30 cellular contexts compared by ENCODE assay signal in the genomic region with DNA sequence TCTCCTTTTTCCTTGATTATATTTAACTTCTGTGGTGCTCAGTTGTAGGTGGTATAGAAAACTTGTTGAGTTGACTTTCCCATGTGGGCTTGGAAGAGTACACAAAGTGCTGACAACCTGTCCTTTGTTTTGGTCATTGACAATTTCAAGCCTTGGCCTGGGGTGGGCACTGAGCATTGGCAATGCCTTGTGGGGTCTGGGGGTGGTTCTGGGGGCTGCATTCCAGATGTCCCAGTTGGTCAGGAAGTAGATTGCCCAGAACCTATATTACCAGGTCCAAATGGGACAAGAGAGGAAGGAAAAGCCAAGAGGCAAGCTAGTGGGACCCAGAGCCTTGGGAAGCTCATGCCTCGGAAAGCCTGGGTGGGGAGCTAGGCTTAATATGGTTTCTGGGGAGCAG.
"Had no signal": no experiment of that assay in that cellular context is flagged by ENCODE, and none has a peak within 500 bp of the region (broad histone marks: within the 10 kb centered on the region; RNA-seq: fewer than 3 reads in every experiment).

No MANE protein-coding gene starts in this region.

- H3K27ac ChIP-seq: neutrophil, ovary, parathyroid adenoma, psoas muscle, right lobe of liver, sigmoid colon, stomach, thoracic aorta, thyroid gland, tibial nerve, upper lobe of left lung, vagina had no signal

- H3K9me3 Mint-ChIP-seq: stimulated activated naive CD8-positive, alpha-beta T cell treated with anti-CD3 and anti-CD28 coated beads, Interleukin-15, Interleukin-2, amounts not matched to agents 100 ng/mL and 50 ng/mL, for 24 hours had no signal

- H2AFZ ChIP-seq: parathyroid adenoma had no signal

- H3K4me3 Mint-ChIP-seq: naive thymus-derived CD8-positive, alpha-beta T cell; natural killer cell treated with Interleukin-12 subunit alpha and Interleukin-12 subunit beta and Interleukin-15 and Interleukin-18, amount 100 ng/mL, for 72 hours; nephron progenitor cell; neural crest cell; stimulated activated effector memory CD8-positive, alpha-beta T cell treated with anti-CD3 and anti-CD28 coated beads, Interleukin-12 subunit alpha, Interleukin-12 subunit beta, amount 100 ng/mL, for 72 hours; stimulated activated naive B cell treated with anti-CD40 and anti-IgM and Interleukin-4, amounts not matched to agents 10 μg/mL and 1 μg/mL and 100 μg/mL, for 72 hours; stimulated activated naive CD8-positive, alpha-beta T cell treated with anti-CD3 and anti-CD28 coated beads, Interleukin-15, Interleukin-2, amounts not matched to agents 100 ng/mL and 50 ng/mL, for 24 hours had no signal

- H3K36me3 ChIP-seq: neutrophil, ovary, right lobe of liver, sigmoid colon, stomach, thoracic aorta, thyroid gland, tibial nerve, upper lobe of left lung, vagina had no signal

- H3K9ac ChIP-seq: parathyroid adenoma had no signal

- H3K4me1 Mint-ChIP-seq: naive thymus-derived CD8-positive, alpha-beta T cell; neural crest cell; stimulated activated effector memory CD8-positive, alpha-beta T cell treated with anti-CD3 and anti-CD28 coated beads, Interleukin-12 subunit alpha, Interleukin-12 subunit beta, amount 100 ng/mL, for 72 hours; stimulated activated naive B cell treated with anti-CD40 and anti-IgM and Interleukin-4, amounts not matched to agents 10 μg/mL and 1 μg/mL and 100 μg/mL, for 72 hours had no signal

- H3K27ac Mint-ChIP-seq: naive thymus-derived CD8-positive, alpha-beta T cell; natural killer cell treated with Interleukin-12 subunit alpha and Interleukin-12 subunit beta and Interleukin-15 and Interleukin-18, amount 100 ng/mL, for 72 hours; nephron progenitor cell; progenitor cell of endocrine pancreas; stimulated activated effector memory CD8-positive, alpha-beta T cell treated with anti-CD3 and anti-CD28 coated beads, Interleukin-12 subunit alpha, Interleukin-12 subunit beta, amount 100 ng/mL, for 72 hours; stimulated activated naive B cell treated with anti-CD40 and anti-IgM and Interleukin-4, amounts not matched to agents 10 μg/mL and 1 μg/mL and 100 μg/mL, for 72 hours; stimulated activated naive CD8-positive, alpha-beta T cell treated with anti-CD3 and anti-CD28 coated beads, Interleukin-15, Interleukin-2, amounts not matched to agents 100 ng/mL and 50 ng/mL, for 24 hours had no signal

- H3K4me1 ChIP-seq: parathyroid adenoma, right lobe of liver, stomach, thyroid gland, tibial nerve, upper lobe of left lung, vagina had no signal

- H3K9me3 ChIP-seq: neutrophil, ovary, psoas muscle, right lobe of liver, sigmoid colon, thoracic aorta, thyroid gland, tibial nerve, upper lobe of left lung, vagina had no signal

- H3K4me3 ChIP-seq: ovary, psoas muscle, right lobe of liver, sigmoid colon, stomach, thoracic aorta, thyroid gland, tibial nerve, upper lobe of left lung, vagina had no signal

- H3K36me3 Mint-ChIP-seq: naive thymus-derived CD8-positive, alpha-beta T cell; natural killer cell treated with Interleukin-12 subunit alpha and Interleukin-12 subunit beta and Interleukin-15 and Interleukin-18, amount 100 ng/mL, for 72 hours; stimulated activated effector memory CD8-positive, alpha-beta T cell treated with anti-CD3 and anti-CD28 coated beads, Interleukin-12 subunit alpha, Interleukin-12 subunit beta, amount 100 ng/mL, for 72 hours; stimulated activated naive B cell treated with anti-CD40 and anti-IgM and Interleukin-4, amounts not matched to agents 10 μg/mL and 1 μg/mL and 100 μg/mL, for 72 hours had no signal

- H3K79me2 ChIP-seq: parathyroid adenoma had no signal

- H3K27me3 ChIP-seq: ovary, right lobe of liver, sigmoid colon, thyroid gland, upper lobe of left lung, vagina had no signal

- DNase-seq: naive thymus-derived CD8-positive, alpha-beta T cell; nephron progenitor cell; nucleus accumbens; ovary; posterior cingulate gyrus; psoas muscle; right cardiac atrium; right lobe of liver; sigmoid colon; small intestine; stimulated activated CD4-positive, alpha-beta T cell treated with anti-CD3 and anti-CD28 coated beads, Interleukin-15, amount 100 ng/mL, for 24 hours; stimulated activated CD4-positive, alpha-beta T cell treated with anti-CD3 and anti-CD28 coated beads, Interleukin-2, amount 100 ng/mL, for 24 hours; stimulated activated CD4-positive, alpha-beta T cell treated with anti-CD3 and anti-CD28 coated beads, Interleukin-2, amount 100 ng/mL, for 48 hours; stimulated activated CD4-positive, alpha-beta T cell treated with anti-CD3 and anti-CD28 coated beads, Interleukin-4, amount 100 ng/mL, for 24 hours; stimulated activated naive B cell treated with anti-CD40 and anti-IgM and Interleukin-4, amounts not matched to agents 10 μg/mL and 1 μg/mL and 100 μg/mL, for 72 hours; stimulated activated naive CD4-positive, alpha-beta T cell treated with Interleukin-2 at 50 U/mL for 16 hours; stomach; thyroid gland; trophoblast cell; upper lobe of left lung had no signal

- ATAC-seq: naive thymus-derived CD8-positive, alpha-beta T cell; natural killer cell treated with Interleukin-12 subunit alpha and Interleukin-12 subunit beta and Interleukin-15 and Interleukin-18, amount 100 ng/mL, for 72 hours; psoas muscle; right cardiac atrium; right lobe of liver; stimulated activated effector memory CD8-positive, alpha-beta T cell treated with anti-CD3 and anti-CD28 coated beads, Interleukin-12 subunit alpha, Interleukin-12 subunit beta, amount 100 ng/mL, for 72 hours; stimulated activated naive B cell treated with anti-CD40 and anti-IgM and Interleukin-4, amounts not matched to agents 10 μg/mL and 1 μg/mL and 100 μg/mL, for 72 hours had no signal
